8 cellular contexts compared by ENCODE assay signal in genomic region chr19:36604656-36605100, GRCh38. TPM values are rescaled to one million over a fixed set of nuclear protein-coding genes. Genes with fewer than 3 reads are reported as not detected.
A peak's percentile ranks its signal among the peaks of the same experiment; 100 is the strongest.
DNase-seq lines count a peak whose midpoint lies in the region; ATAC-seq and TF ChIP-seq lines count a peak whose summit lies in the region.

No MANE protein-coding gene starts in this region.

- no peaks in the 10 kb centered on the region for H3K27me3 ChIP-seq in A673 (replicated peaks; ENCODE audit: insufficient read depth, low read depth, low read length, poor library complexity)
- no peaks in the 10 kb centered on the region for H3K27me3 ChIP-seq in adipocyte (replicated peaks; ENCODE audit: control insufficient read depth, insufficient read depth, low read length)
- H3K27me3 ChIP-seq in hepatocyte, result no peaks in the 10 kb centered on the region

- ATAC-seq in GM19023 (IDR thresholded peaks at IDR 0.05; ENCODE audit: unreplicated experiment), result peak; percentile 86
- ATAC-seq in HG03457 (IDR thresholded peaks at IDR 0.05; ENCODE audit: unreplicated experiment), result peak; percentile 70
- ATAC-seq in sciatic nerve, result peak; percentile 82

- POLR2A ChIA-PET in A673 (lab: Charles Lee; ENCODE audit: low non-redundant PET), result interaction anchor here (0.6 kb wide), 1 partner anchor 712 kb away, joined by 5 read pairs; no protein-coding TSS in a partner anchor

- H4K20me1 ChIP-seq in hepatocyte (ENCODE audit: insufficient read depth, poor library complexity, severe bottlenecking), result no peaks in the 10 kb centered on the region

- under 1% methylated on average over 12 of the region's 21 CpGs for WGBS in hepatocyte (ENCODE audit: low lambda C conversion rate, missing lambda C conversion rate)

- H3K9me3 ChIP-seq in A673 (ENCODE audit: low read depth, low read length, poor library complexity, severe bottlenecking), result peaks cover 5% of the 10 kb centered on the region
- peaks cover 13% of the 10 kb centered on the region for H3K9me3 ChIP-seq in adipocyte (ENCODE audit: control insufficient read depth, low read length)
- no peaks in the 10 kb centered on the region for H3K9me3 ChIP-seq in hepatocyte (ENCODE audit: low read depth)

- no TSS peak for BruUV-seq in A673 (replicated peaks; lab: Mats Ljungman, UMichigan)

- no peak for TF ChIP-seq CTCF in A673 (conservative IDR thresholded peaks at IDR 0.05; ENCODE audit: low read depth, low read length)
- TF ChIP-seq CTCF in hepatocyte (IDR thresholded peaks at IDR 0.05; ENCODE audit: poor library complexity), result no peak

- H3K4me1 ChIP-seq in A673 (ENCODE audit: insufficient read depth, low read length, poor library complexity, severe bottlenecking) (no peaks in the 10 kb centered on the region), adipocyte (ENCODE audit: control insufficient read depth, insufficient read depth, low read length) (peaks cover 2% of the 10 kb centered on the region), hepatocyte (ENCODE audit: insufficient read depth) (peaks cover 5% of the 10 kb centered on the region)

- peak overlapping the region; percentile 99 for H2AFZ ChIP-seq in hepatocyte

- H3K4me3 ChIP-seq in A673 (ENCODE audit: low read depth, low read length, poor library complexity, severe bottlenecking) (peak overlapping the region; percentile 88), adipocyte (ENCODE audit: low read length) (peak overlapping the region; percentile 93), hepatocyte (peak overlapping the region; percentile 97)

- H3K79me2 ChIP-seq in hepatocyte, result peaks cover 17% of the 10 kb centered on the region

- H3K9ac ChIP-seq in adipocyte (ENCODE audit: low read length), result peak overlapping the region; percentile 83

- H3K27ac ChIP-seq in A673 (ENCODE audit: low read depth, low read length, poor library complexity, severe bottlenecking) (peak overlapping the region; percentile 87), hepatocyte (peak overlapping the region; percentile 73)

- intact Hi-C loops in A673 (cut with micrococcal nuclease; ENCODE audit: unreplicated experiment), result no loop called here
- intact Hi-C loops in sciatic nerve (cut with DNase I), result no loop called here

- H3K9me2 ChIP-seq in hepatocyte (replicated peaks; ENCODE audit: insufficient read depth), result no peaks in the 10 kb centered on the region

- DNase-seq in A673 (ENCODE audit: low spot score) (peak; percentile 81), SW 1271 (lab: John Stamatoyannopoulos, UW) (peak; percentile 15 to 57), adipocyte (ENCODE audit: low read depth) (peak; percentile 59), hepatocyte (ENCODE audit: low spot score) (peak; percentile 77), sciatic nerve (ENCODE audit: low spot score) (peak; percentile 65), NCI-H748 (lab: John Stamatoyannopoulos, UW; ENCODE audit: unreplicated experiment) (no peak)

- H3K4me2 ChIP-seq in hepatocyte, result peak overlapping the region; percentile 96

- CTCF ChIA-PET in A673 (lab: Charles Lee), result no interaction called here

- H3K36me3 ChIP-seq in A673 (ENCODE audit: insufficient read depth, low read length, poor library complexity, severe bottlenecking) (peaks cover 3% of the 10 kb centered on the region), adipocyte (ENCODE audit: control insufficient read depth, insufficient read depth, low read length, severe bottlenecking) (peaks cover 2% of the 10 kb centered on the region), hepatocyte (replicated peaks; ENCODE audit: insufficient read depth, low read depth) (no peaks in the 10 kb centered on the region)

RNA-seq across cellular contexts. Expression of gene ZNF382, which starts 0.4 kb away (rescaled TPM):
- total RNA-seq in A673 (2021), result 17.2 and 17.3 TPM in 2 replicates
- 6.2 and 10.3 TPM in 2 replicates for total RNA-seq in hepatocyte
- polyA plus RNA-seq in hepatocyte, result 2.4 and 4.7 TPM in 2 replicates
- total RNA-seq in sciatic nerve, result 13.6 TPM

RNA-seq across cellular contexts. Expression of gene ZNF529, which starts 31.6 kb away (rescaled TPM):
- total RNA-seq in A673 (2021), result 17.8 and 19.0 TPM in 2 replicates
- total RNA-seq in hepatocyte, result 11.1 and 14.6 TPM in 2 replicates
- 6.3 and 8.7 TPM in 2 replicates for polyA plus RNA-seq in hepatocyte
- 28.1 TPM for total RNA-seq in sciatic nerve
